1 cellular context compared by ENCODE assay signal in the genomic region with DNA sequence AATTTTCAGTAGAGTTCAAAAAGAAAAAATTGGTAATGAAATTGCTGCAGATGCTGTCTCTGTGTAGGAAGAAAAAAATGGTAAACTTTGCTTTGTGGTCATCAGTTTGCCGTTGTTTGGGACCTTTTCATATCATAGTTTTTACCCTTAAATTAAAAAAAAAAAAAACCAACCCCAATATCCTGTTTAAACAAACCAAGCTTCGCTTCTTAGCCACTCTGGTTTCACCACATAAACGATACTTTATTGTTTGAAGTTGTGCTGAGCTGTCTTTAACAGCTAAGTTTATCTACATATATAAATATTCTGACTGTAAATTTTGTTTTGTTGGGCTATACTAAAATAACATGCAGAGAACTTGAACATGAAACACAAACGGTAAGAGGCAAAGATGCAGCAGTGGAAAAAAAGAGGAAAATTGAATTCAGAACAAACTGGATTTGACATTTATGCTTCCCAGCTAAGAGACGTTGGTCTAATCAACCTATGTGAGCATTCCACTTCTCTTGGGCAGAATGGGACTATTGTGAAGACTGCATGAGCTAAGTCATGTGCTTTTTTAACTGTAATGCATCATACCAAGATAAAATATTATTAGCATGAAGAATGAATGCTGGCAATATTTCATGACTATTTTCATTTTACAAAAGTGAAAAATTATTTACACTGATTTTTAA.
TF ChIP-seq lines count a peak whose summit lies in the region.

No MANE protein-coding gene starts in this region.

TF ChIP-seq in SK-N-SH, 30 proteins besides CTCF, POLR2A, EP300 and RAD21:
- TF ChIP-seq, protein P1, sequence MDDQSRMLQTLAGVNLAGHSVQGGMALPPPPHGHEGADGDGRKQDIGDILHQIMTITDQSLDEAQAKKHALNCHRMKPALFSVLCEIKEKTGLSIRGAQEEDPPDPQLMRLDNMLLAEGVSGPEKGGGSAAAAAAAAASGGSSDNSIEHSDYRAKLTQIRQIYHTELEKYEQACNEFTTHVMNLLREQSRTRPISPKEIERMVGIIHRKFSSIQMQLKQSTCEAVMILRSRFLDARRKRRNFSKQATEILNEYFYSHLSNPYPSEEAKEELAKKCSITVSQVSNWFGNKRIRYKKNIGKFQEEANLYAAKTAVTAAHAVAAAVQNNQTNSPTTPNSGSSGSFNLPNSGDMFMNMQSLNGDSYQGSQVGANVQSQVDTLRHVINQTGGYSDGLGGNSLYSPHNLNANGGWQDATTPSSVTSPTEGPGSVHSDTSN (IDR thresholded peaks at IDR 0.05) = peak; percentile 57
- no peak for TF ChIP-seq NRF1 (IDR thresholded peaks at IDR 0.05; ENCODE audit: low read depth, low read length)
- peak; percentile 30; the same call in 1 of the 2 replicates for TF ChIP-seq TCF12 (IDR thresholded peaks at IDR 0.05)
